Comparison of ENCODE assay signal across 17 cellular contexts in genomic region chr3:113895964-113896363, GRCh38.
"Had no signal": no experiment of that assay in that cellular context is flagged by ENCODE, and none has a peak within 500 bp of the region (broad histone marks: within the 10 kb centered on the region; RNA-seq: fewer than 3 reads in every experiment).

No MANE protein-coding gene starts in this region.

- H3K27ac ChIP-seq: gastrocnemius medialis, heart right ventricle, right atrium auricular region, sigmoid colon, uterus had no signal

- H3K4me1 ChIP-seq: right atrium auricular region, sigmoid colon, uterus had no signal

- H3K9me3 ChIP-seq: gastrocnemius medialis, heart right ventricle, right atrium auricular region, sigmoid colon, uterus had no signal

- H3K27me3 ChIP-seq: gastrocnemius medialis, heart right ventricle, right atrium auricular region, sigmoid colon, uterus had no signal

- H3K4me3 ChIP-seq: gastrocnemius medialis, heart right ventricle, right atrium auricular region, sigmoid colon, skin epidermis, uterus had no signal

- H3K4me1 Mint-ChIP-seq: natural killer cell, neural crest cell had no signal

- H3K27me3 Mint-ChIP-seq: dendritic cell treated with granulocyte-macrophage colony-stimulating factor and Interleukin-4, amounts not matched to agents 40 ng/mL and 50 ng/mL, for 4 days; type B pancreatic cell had no signal

- FAIRE-seq: colon had no signal

- H3K36me3 ChIP-seq: gastrocnemius medialis, heart right ventricle, right atrium auricular region, sigmoid colon, uterus had no signal

- H3K27ac Mint-ChIP-seq: dendritic cell treated with granulocyte-macrophage colony-stimulating factor and Interleukin-4, amounts not matched to agents 40 ng/mL and 50 ng/mL, for 4 days; mesothelial cell of epicardium; natural killer cell; type B pancreatic cell had no signal

- ATAC-seq: effector memory CD8-positive, alpha-beta T cell; gastrocnemius medialis; heart right ventricle; left lobe of liver; natural killer cell had no signal

- H3K36me3 Mint-ChIP-seq: mesothelial cell of epicardium, natural killer cell, type B pancreatic cell had no signal

- H3K9me3 Mint-ChIP-seq: dendritic cell treated with granulocyte-macrophage colony-stimulating factor and Interleukin-4, amounts not matched to agents 40 ng/mL and 50 ng/mL, for 4 days; effector memory CD8-positive, alpha-beta T cell; mesothelial cell of epicardium; natural killer cell; neural crest cell; type B pancreatic cell had no signal

- H3K4me3 Mint-ChIP-seq: dendritic cell treated with granulocyte-macrophage colony-stimulating factor and Interleukin-4, amounts not matched to agents 40 ng/mL and 50 ng/mL, for 4 days; effector memory CD8-positive, alpha-beta T cell; mesothelial cell of epicardium; natural killer cell; neural crest cell; type B pancreatic cell had no signal

- DNase-seq: effector memory CD8-positive, alpha-beta T cell; gastrocnemius medialis; heart right ventricle; hypothalamus; mammary epithelial cell; natural killer cell; sigmoid colon; stimulated activated naive CD4-positive, alpha-beta T cell treated with Interleukin-2 at 50 U/mL for 16 hours; uterus had no signal
